Comparison of ENCODE assay signal across 14 cellular contexts in the genomic region with DNA sequence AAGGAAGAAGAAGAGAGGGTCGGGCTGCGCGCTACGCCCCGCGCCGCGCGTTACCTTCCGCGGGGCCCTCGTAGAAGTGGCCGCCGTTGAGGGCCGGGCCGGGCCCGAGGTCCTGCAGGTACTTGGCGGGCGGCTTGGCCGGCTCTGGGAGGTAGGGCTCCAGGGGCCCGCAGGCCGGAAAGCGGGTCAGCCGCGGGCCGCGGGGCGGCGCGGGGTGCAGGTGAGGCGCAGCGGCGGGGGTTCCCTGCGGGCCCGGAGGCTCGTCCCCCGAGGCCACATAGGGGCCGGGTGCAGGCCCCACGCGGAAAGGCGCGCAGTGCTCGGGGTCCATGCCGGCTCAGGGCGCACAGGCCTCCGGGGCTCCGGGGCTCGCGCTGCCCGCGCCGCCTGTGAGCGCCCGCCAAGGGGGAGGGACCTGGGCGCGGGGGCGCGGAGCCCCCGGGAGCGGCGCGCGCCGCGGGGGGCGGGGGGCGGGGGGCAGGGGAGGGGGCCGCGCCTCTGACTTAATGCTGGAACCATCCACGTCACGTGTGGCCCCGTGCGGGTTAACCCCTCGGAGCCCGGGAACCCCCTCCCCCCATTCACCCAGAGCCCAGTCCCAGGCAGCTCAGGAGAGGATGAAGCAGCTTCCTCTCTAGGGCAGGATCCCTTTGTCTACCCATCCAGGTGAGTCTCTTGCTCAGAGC. TPM values are rescaled to one million over a fixed set of nuclear protein-coding genes. Genes with fewer than 3 reads are reported as not detected.
A peak's percentile ranks its signal among the peaks of the same experiment; 100 is the strongest.
DNase-seq lines count a peak whose midpoint lies in the region; ATAC-seq and TF ChIP-seq lines count a peak whose summit lies in the region.
"Had no signal": no experiment of that assay in that cellular context is flagged by ENCODE, and none has a peak within 500 bp of the region (broad histone marks: within the 10 kb centered on the region; RNA-seq: fewer than 3 reads in every experiment).

A gene (minus strand): TSS at position 391 of the 686 bp plus-strand sequence. CDS start 60 bp downstream, at position 331.

- H3K36me3 Mint-ChIP-seq in CD4-positive, alpha-beta T cell (ENCODE audit: low read depth): no peaks in the 10 kb centered on the region
- H3K36me3 Mint-ChIP-seq in IgD-negative memory B cell (no peaks in the 10 kb centered on the region), endothelial cell (ENCODE audit: low read depth, unreplicated experiment) (peaks cover 13% of the 10 kb centered on the region), Caco-2 (ENCODE audit: insufficient read depth, unreplicated experiment) (no peaks in the 10 kb centered on the region)
- peaks cover 0 to 3% (median 0%) of the 10 kb centered on the region in 5 donors for H3K36me3 Mint-ChIP-seq in naive thymus-derived CD4-positive, alpha-beta T cell

- peaks cover 65% of the 10 kb centered on the region for H3K27me3 ChIP-seq in CD4-positive, alpha-beta T cell (ENCODE audit: control insufficient read depth, insufficient read depth, low read length)
- H3K27me3 ChIP-seq in naive thymus-derived CD4-positive, alpha-beta T cell (ENCODE audit: control insufficient read depth in 2 of 2, insufficient read depth in 2 of 2, low read length in 2 of 2): peaks cover 5 to 15% of the 10 kb centered on the region in 2 donors
- H3K27me3 ChIP-seq in ovary (peaks cover 10% of the 10 kb centered on the region), Caco-2 (replicated peaks; ENCODE audit: control insufficient read depth, insufficient read depth, low read length) (no peaks in the 10 kb centered on the region)

- H3K4me1 Mint-ChIP-seq in CD4-positive, alpha-beta T cell (ENCODE audit: low read depth): peaks cover 17% of the 10 kb centered on the region
- H3K4me1 Mint-ChIP-seq in IgD-negative memory B cell (peaks cover 4 to 11% (median 9%) of the 10 kb centered on the region in 3 donors), endothelial cell (ENCODE audit: unreplicated experiment) (peaks cover 8% of the 10 kb centered on the region), Caco-2 (ENCODE audit: low read depth, unreplicated experiment) (no peaks in the 10 kb centered on the region)
- H3K4me1 Mint-ChIP-seq in naive thymus-derived CD4-positive, alpha-beta T cell: peaks cover 6 to 19% (median 8%) of the 10 kb centered on the region in 7 donors

- peak within 1 kb of the TSS; percentile 45 for H3K4me3 Mint-ChIP-seq in CD4-positive, alpha-beta T cell
- peak within 1 kb of the TSS in 3 of 4 donors; percentile 39 to 53 (median 42) for H3K4me3 Mint-ChIP-seq in IgD-negative memory B cell
- peak within 1 kb of the TSS; percentile 29 for H3K4me3 Mint-ChIP-seq in endothelial cell (ENCODE audit: unreplicated experiment)
- peak within 1 kb of the TSS in 9 of 10 donors; percentile 8 to 87 (median 56) for H3K4me3 Mint-ChIP-seq in naive thymus-derived CD4-positive, alpha-beta T cell
- no peak within 1 kb of the TSS for H3K4me3 Mint-ChIP-seq in Caco-2 (ENCODE audit: unreplicated experiment)

- no TSS peak for BruUV-seq in Caco-2 (replicated peaks; lab: Mats Ljungman, UMichigan)

- peaks cover 0 to 17% of the 10 kb centered on the region in 2 donors for H3K4me1 ChIP-seq in naive thymus-derived CD4-positive, alpha-beta T cell (ENCODE audit: control insufficient read depth in 2 of 2, insufficient read depth in 2 of 2, low read length in 2 of 2)
- H3K4me1 ChIP-seq in ovary (ENCODE audit: insufficient read depth) (no peaks in the 10 kb centered on the region), Caco-2 (no peaks in the 10 kb centered on the region)

- intact Hi-C loops in CD4-positive, alpha-beta T cell (cut with DNase I, micrococcal nuclease): no loop called here
- intact Hi-C loops in naive thymus-derived CD4-positive, alpha-beta T cell (cut with micrococcal nuclease): no loop called here
- intact Hi-C loops in ovary (cut with DNase I): no loop called here
- intact Hi-C loops in Caco-2 (cut with micrococcal nuclease; ENCODE audit: unreplicated experiment): no loop called here

- H3K27ac Mint-ChIP-seq in CD4-positive, alpha-beta T cell: no peak within 1 kb of the TSS
- H3K27ac Mint-ChIP-seq in IgD-negative memory B cell (peak within 1 kb of the TSS in 2 of 3 donors; percentile 23 to 32), endothelial cell (ENCODE audit: unreplicated experiment) (no peak within 1 kb of the TSS), Caco-2 (ENCODE audit: unreplicated experiment) (no peak within 1 kb of the TSS)
- H3K27ac Mint-ChIP-seq in naive thymus-derived CD4-positive, alpha-beta T cell: no peak within 1 kb of the TSS

- H3K27me3 Mint-ChIP-seq in CD4-positive, alpha-beta T cell: peaks cover 90% of the 10 kb centered on the region
- H3K27me3 Mint-ChIP-seq in IgD-negative memory B cell (peaks cover 50% of the 10 kb centered on the region), endothelial cell (ENCODE audit: unreplicated experiment) (peaks cover 24% of the 10 kb centered on the region), Caco-2 (ENCODE audit: insufficient read depth, unreplicated experiment) (no peaks in the 10 kb centered on the region)
- H3K27me3 Mint-ChIP-seq in naive thymus-derived CD4-positive, alpha-beta T cell: peaks cover 57 to 93% (median 61%) of the 10 kb centered on the region in 5 donors

- POLR2A ChIA-PET in CD4-positive, alpha-beta T cell (lab: Charles Lee): no interaction called here
- POLR2A ChIA-PET in naive thymus-derived CD4-positive, alpha-beta T cell (lab: Charles Lee): no interaction called here
- POLR2A ChIA-PET in Caco-2 (lab: Charles Lee): no interaction called here

- TF ChIP-seq CTCF in CD4-positive, alpha-beta T cell (IDR thresholded peaks at IDR 0.05): no peak
- TF ChIP-seq CTCF in endothelial cell (IDR thresholded peaks at IDR 0.05; ENCODE audit: unreplicated experiment) (no peak), ovary (IDR thresholded peaks at IDR 0.05) (no peak), Caco-2 (IDR thresholded peaks at IDR 0.05; ENCODE audit: insufficient read depth in 1 of 2, low read depth in 1 of 2, low read length in 1 of 2, severe bottlenecking in 1 of 2, unreplicated experiment in 1 of 2) (no peak)

- 12 to 22% (median 15%) methylated on average over 30 to 75 of the region's 75 CpGs for WGBS in ovary, 3 donors

- H3K4me3 ChIP-seq in naive thymus-derived CD4-positive, alpha-beta T cell (ENCODE audit: low read length): no peak within 1 kb of the TSS
- no peak within 1 kb of the TSS for H3K4me3 ChIP-seq in ovary
- no peak within 1 kb of the TSS for H3K4me3 ChIP-seq in Caco-2 (ENCODE audit: low read depth, low read length)

- no peak within 1 kb of the TSS for H3K27ac ChIP-seq in CD4-positive, alpha-beta T cell (ENCODE audit: low read depth, low read length)
- no peak within 1 kb of the TSS for H3K27ac ChIP-seq in naive thymus-derived CD4-positive, alpha-beta T cell (ENCODE audit: low read depth, low read length)
- H3K27ac ChIP-seq in ovary: no peak within 1 kb of the TSS
- H3K27ac ChIP-seq: HL-60 had no signal

- H3K9me3 ChIP-seq in CD4-positive, alpha-beta T cell (ENCODE audit: control insufficient read depth, low read length): no peaks in the 10 kb centered on the region
- H3K9me3 ChIP-seq in naive thymus-derived CD4-positive, alpha-beta T cell (ENCODE audit: control insufficient read depth in 2 of 3, low read length in 3 of 3): no peaks in the 10 kb centered on the region
- H3K9me3 ChIP-seq in ovary (peaks cover 0 to 5% of the 10 kb centered on the region in 2 donors), Caco-2 (no peaks in the 10 kb centered on the region)

- CTCF ChIA-PET in CD4-positive, alpha-beta T cell (lab: Charles Lee): interaction anchor here (1.6 kb wide), 1 partner anchor 10 kb away, joined by 5 read pairs; no protein-coding TSS in a partner anchor
- CTCF ChIA-PET in naive thymus-derived CD4-positive, alpha-beta T cell (lab: Charles Lee): no interaction called here
- CTCF ChIA-PET in Caco-2 (lab: Charles Lee): interaction anchor here (1.3 kb wide), 1 partner anchor 10 kb away, joined by 6 read pairs; no protein-coding TSS in a partner anchor

- no peak for DNase-seq in CD4-positive, alpha-beta T cell
- DNase-seq in endothelial cell (ENCODE audit: low spot score) (no peak), ovary (no peak), Caco-2 (no peak)
- no peak for DNase-seq in naive thymus-derived CD4-positive, alpha-beta T cell
- no peak for DNase-seq in activated effector memory CD4-positive, alpha-beta T cell treated with anti-CD3 and anti-CD28 coated beads, Interleukin-2, amount 50 U/mL, for 16 hours
- DNase-seq: NCI-H1417; occipital lobe; stimulated activated CD4-positive, alpha-beta T cell treated with anti-CD3 and anti-CD28 coated beads, Interleukin-1b, Interleukin-23, amount 100 ng/mL, for 48 hours had no signal

- no peak for TF ChIP-seq POLR2A in ovary (IDR thresholded peaks at IDR 0.05)

- no peak for ATAC-seq in CD4-positive, alpha-beta T cell (ENCODE audit: poor library complexity)
- no peak for ATAC-seq in naive thymus-derived CD4-positive, alpha-beta T cell
- ATAC-seq in GM19455 (IDR thresholded peaks at IDR 0.05; ENCODE audit: unreplicated experiment): no peak

- no peaks in the 10 kb centered on the region for H3K36me3 ChIP-seq in naive thymus-derived CD4-positive, alpha-beta T cell (ENCODE audit: control insufficient read depth in 2 of 3, insufficient read depth in 3 of 3, low read length in 3 of 3)
- no peaks in the 10 kb centered on the region for H3K36me3 ChIP-seq in ovary
- H3K36me3 ChIP-seq in Caco-2 (ENCODE audit: control insufficient read depth, insufficient read depth, low read length): no peaks in the 10 kb centered on the region

- H3K9me3 Mint-ChIP-seq in CD4-positive, alpha-beta T cell: no peaks in the 10 kb centered on the region
- H3K9me3 Mint-ChIP-seq in IgD-negative memory B cell (peaks cover 0 to 5% (median 0%) of the 10 kb centered on the region in 3 donors), endothelial cell (ENCODE audit: unreplicated experiment) (no peaks in the 10 kb centered on the region), Caco-2 (ENCODE audit: unreplicated experiment) (no peaks in the 10 kb centered on the region)
- peaks cover 0 to 4% (median 0%) of the 10 kb centered on the region in 11 donors for H3K9me3 Mint-ChIP-seq in naive thymus-derived CD4-positive, alpha-beta T cell

- no peak for TF ChIP-seq EP300 in ovary (IDR thresholded peaks at IDR 0.05)

RNA-seq across cellular contexts. Expression of the gene that starts here (rescaled TPM):
- total RNA-seq in CD4-positive, alpha-beta T cell: not detected
- polyA plus RNA-seq in IgD-negative memory B cell: not detected
- total RNA-seq in endothelial cell (ENCODE audit: unreplicated experiment): not detected
- total RNA-seq in naive thymus-derived CD4-positive, alpha-beta T cell: not detected
- not detected for polyA plus RNA-seq in naive thymus-derived CD4-positive, alpha-beta T cell
- under 1 TPM in 4 of 7 donors, not detected in 3; 0.12 to 0.43 (median 0.29) TPM for total RNA-seq in ovary
- polyA plus RNA-seq in ovary: under 1 TPM in 1 of 2 donors, not detected in 1; 0.36 TPM
- total RNA-seq in Caco-2 (2022): not detected in 2 replicates
- total RNA-seq: glomerular endothelial cell, subcutaneous adipose tissue had no signal

Comparison
In these comparisons a context has a peak if more than half of its experiments do, and no peak if none do; other contexts are left out.
1. H3K27ac Mint-ChIP-seq: peak in IgD-negative memory B cell (2 of 3); none in CD4-positive, alpha-beta T cell (single experiment), endothelial cell (single experiment), naive thymus-derived CD4-positive, alpha-beta T cell (0 of 9) and Caco-2 (single experiment).